Comparison of ENCODE assay signal across 1 cellular context in the genomic region with DNA sequence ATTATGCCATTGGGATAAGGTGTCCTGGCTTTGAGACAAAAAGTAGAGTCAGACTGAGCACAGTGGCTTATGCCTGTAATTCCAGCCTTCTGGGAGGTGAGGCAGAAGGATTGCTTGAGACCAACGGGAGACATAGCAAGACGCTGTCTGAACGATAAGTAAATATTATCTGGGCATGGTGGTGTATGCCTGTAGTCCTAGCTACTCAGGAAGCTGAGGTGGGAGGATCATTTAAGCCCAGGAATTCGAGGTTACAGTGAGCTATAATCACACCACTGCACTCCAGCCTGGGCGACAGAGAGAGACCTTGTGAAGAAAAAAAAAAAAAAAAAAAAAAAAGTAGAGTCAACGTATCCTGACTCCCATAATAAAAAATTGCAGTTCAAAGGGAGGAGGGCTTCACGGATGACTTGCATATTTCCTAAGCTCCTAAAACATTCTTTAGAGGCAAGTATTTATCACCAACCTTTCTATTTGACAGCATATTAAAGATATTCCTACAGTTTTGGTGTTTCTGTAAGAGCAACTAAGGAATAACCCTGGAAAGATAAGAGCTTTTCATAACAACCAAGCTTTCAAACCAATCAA.
TF ChIP-seq lines count a peak whose summit lies in the region.

No MANE protein-coding gene starts in this region.

TF ChIP-seq in K562, 482 proteins besides CTCF, POLR2A, EP300 and RAD21 (continued from another document):
- TF ChIP-seq, protein P1, sequence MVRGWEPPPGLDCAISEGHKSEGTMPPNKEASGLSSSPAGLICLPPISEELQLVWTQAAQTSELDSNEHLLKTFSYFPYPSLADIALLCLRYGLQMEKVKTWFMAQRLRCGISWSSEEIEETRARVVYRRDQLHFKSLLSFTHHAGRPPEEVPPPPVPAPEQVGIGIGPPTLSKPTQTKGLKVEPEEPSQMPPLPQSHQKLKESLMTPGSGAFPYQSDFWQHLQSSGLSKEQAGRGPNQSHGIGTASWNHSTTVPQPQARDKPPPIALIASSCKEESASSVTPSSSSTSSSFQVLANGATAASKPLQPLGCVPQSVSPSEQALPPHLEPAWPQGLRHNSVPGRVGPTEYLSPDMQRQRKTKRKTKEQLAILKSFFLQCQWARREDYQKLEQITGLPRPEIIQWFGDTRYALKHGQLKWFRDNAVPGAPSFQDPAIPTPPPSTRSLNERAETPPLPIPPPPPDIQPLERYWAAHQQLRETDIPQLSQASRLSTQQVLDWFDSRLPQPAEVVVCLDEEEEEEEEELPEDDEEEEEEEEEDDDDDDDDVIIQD (CRISPR knock-in tag; IDR thresholded peaks at IDR 0.05): no peak
- TF ChIP-seq MAFG (tag; conservative IDR thresholded peaks at IDR 0.05): peak; percentile 91
- peak; percentile 56; the same call in 1 of the 2 replicates for TF ChIP-seq ZNF384 (IDR thresholded peaks at IDR 0.05; ENCODE audit: low read depth, low read length)
- TF ChIP-seq, protein P2, sequence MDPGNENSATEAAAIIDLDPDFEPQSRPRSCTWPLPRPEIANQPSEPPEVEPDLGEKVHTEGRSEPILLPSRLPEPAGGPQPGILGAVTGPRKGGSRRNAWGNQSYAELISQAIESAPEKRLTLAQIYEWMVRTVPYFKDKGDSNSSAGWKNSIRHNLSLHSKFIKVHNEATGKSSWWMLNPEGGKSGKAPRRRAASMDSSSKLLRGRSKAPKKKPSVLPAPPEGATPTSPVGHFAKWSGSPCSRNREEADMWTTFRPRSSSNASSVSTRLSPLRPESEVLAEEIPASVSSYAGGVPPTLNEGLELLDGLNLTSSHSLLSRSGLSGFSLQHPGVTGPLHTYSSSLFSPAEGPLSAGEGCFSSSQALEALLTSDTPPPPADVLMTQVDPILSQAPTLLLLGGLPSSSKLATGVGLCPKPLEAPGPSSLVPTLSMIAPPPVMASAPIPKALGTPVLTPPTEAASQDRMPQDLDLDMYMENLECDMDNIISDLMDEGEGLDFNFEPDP (CRISPR knock-in tag; IDR thresholded peaks at IDR 0.05): no peak
- peak; percentile 82 for TF ChIP-seq C11orf30 (IDR thresholded peaks at IDR 0.05; ENCODE audit: low read depth)
- TF ChIP-seq CXXC5 (CRISPR knock-in tag; IDR thresholded peaks at IDR 0.05): peak; percentile 15; the same call in 1 of the 2 replicates
- TF ChIP-seq, protein P3, sequence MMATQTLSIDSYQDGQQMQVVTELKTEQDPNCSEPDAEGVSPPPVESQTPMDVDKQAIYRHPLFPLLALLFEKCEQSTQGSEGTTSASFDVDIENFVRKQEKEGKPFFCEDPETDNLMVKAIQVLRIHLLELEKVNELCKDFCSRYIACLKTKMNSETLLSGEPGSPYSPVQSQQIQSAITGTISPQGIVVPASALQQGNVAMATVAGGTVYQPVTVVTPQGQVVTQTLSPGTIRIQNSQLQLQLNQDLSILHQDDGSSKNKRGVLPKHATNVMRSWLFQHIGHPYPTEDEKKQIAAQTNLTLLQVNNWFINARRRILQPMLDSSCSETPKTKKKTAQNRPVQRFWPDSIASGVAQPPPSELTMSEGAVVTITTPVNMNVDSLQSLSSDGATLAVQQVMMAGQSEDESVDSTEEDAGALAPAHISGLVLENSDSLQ (IDR thresholded peaks at IDR 0.05): no peak
- TF ChIP-seq NFXL1 (CRISPR knock-in tag; IDR thresholded peaks at IDR 0.05): no peak
- TF ChIP-seq NFE2L1 (tag; IDR thresholded peaks at IDR 0.05; ENCODE audit: borderline replicate concordance, low read depth): peak; percentile 69; the same call in 1 of the 2 replicates
- TF ChIP-seq ZNF77 (CRISPR knock-in tag; IDR thresholded peaks at IDR 0.05): no peak
- no peak for TF ChIP-seq NRF1 (conservative IDR thresholded peaks at IDR 0.05 in 1 of 2, IDR thresholded peaks at IDR 0.05 in 1 of 2)
- TF ChIP-seq BRCA1 (IDR thresholded peaks at IDR 0.05): no peak
- no peak for TF ChIP-seq BRCA1 (CRISPR knock-in tag; IDR thresholded peaks at IDR 0.05)
- no peak for TF ChIP-seq ADNP (tag; IDR thresholded peaks at IDR 0.05)
- TF ChIP-seq, protein P4, sequence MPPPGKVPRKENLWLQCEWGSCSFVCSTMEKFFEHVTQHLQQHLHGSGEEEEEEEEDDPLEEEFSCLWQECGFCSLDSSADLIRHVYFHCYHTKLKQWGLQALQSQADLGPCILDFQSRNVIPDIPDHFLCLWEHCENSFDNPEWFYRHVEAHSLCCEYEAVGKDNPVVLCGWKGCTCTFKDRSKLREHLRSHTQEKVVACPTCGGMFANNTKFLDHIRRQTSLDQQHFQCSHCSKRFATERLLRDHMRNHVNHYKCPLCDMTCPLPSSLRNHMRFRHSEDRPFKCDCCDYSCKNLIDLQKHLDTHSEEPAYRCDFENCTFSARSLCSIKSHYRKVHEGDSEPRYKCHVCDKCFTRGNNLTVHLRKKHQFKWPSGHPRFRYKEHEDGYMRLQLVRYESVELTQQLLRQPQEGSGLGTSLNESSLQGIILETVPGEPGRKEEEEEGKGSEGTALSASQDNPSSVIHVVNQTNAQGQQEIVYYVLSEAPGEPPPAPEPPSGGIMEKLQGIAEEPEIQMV (tag; conservative IDR thresholded peaks at IDR 0.05; ENCODE audit: low read depth): no peak
- TF ChIP-seq ZNF124 (CRISPR knock-in tag; IDR thresholded peaks at IDR 0.05): no peak
- TF ChIP-seq NFE2 (IDR thresholded peaks at IDR 0.05; ENCODE audit: low read depth): peak; percentile 75
- peak; percentile 90 for TF ChIP-seq ZNF316 (IDR thresholded peaks at IDR 0.05)
- TF ChIP-seq ZNF57 (CRISPR knock-in tag; IDR thresholded peaks at IDR 0.05): no peak
- TF ChIP-seq, protein P5, sequence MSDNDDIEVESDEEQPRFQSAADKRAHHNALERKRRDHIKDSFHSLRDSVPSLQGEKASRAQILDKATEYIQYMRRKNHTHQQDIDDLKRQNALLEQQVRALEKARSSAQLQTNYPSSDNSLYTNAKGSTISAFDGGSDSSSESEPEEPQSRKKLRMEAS (CRISPR knock-in tag; IDR thresholded peaks at IDR 0.05): no peak
- TF ChIP-seq DNMT1 (IDR thresholded peaks at IDR 0.05): no peak
- no peak for TF ChIP-seq TOE1 (IDR thresholded peaks at IDR 0.05; ENCODE audit: borderline replicate concordance)
- no peak for TF ChIP-seq TOE1 (CRISPR knock-in tag; IDR thresholded peaks at IDR 0.05; ENCODE audit: borderline replicate concordance, low read depth)
- peak; percentile 59; the same call in 1 of the 2 replicates for TF ChIP-seq DPF2 (IDR thresholded peaks at IDR 0.05)
- TF ChIP-seq BRD9 (IDR thresholded peaks at IDR 0.05; ENCODE audit: low read depth, partially characterized antibody): no peak
- TF ChIP-seq, protein P6, sequence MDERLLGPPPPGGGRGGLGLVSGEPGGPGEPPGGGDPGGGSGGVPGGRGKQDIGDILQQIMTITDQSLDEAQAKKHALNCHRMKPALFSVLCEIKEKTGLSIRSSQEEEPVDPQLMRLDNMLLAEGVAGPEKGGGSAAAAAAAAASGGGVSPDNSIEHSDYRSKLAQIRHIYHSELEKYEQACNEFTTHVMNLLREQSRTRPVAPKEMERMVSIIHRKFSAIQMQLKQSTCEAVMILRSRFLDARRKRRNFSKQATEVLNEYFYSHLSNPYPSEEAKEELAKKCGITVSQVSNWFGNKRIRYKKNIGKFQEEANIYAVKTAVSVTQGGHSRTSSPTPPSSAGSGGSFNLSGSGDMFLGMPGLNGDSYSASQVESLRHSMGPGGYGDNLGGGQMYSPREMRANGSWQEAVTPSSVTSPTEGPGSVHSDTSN (CRISPR knock-in tag; IDR thresholded peaks at IDR 0.05; ENCODE audit: low read depth): no peak
- TF ChIP-seq, protein P6 (tag; conservative IDR thresholded peaks at IDR 0.05; ENCODE audit: low read depth): no peak; the same call in 1 of the 2 replicates
- TF ChIP-seq ZNF695 (CRISPR knock-in tag; IDR thresholded peaks at IDR 0.05): no peak
- TF ChIP-seq SMARCE1 (IDR thresholded peaks at IDR 0.05): 0 out of 2 replicates have a peak, but pooled peaks have one; percentile 30
- no peak for TF ChIP-seq ZNF764 (CRISPR knock-in tag; IDR thresholded peaks at IDR 0.05; ENCODE audit: low read depth)
- no peak for TF ChIP-seq RBM17 (IDR thresholded peaks at IDR 0.05; ENCODE audit: borderline replicate concordance, low read depth, low read length)
- TF ChIP-seq, protein P7, sequence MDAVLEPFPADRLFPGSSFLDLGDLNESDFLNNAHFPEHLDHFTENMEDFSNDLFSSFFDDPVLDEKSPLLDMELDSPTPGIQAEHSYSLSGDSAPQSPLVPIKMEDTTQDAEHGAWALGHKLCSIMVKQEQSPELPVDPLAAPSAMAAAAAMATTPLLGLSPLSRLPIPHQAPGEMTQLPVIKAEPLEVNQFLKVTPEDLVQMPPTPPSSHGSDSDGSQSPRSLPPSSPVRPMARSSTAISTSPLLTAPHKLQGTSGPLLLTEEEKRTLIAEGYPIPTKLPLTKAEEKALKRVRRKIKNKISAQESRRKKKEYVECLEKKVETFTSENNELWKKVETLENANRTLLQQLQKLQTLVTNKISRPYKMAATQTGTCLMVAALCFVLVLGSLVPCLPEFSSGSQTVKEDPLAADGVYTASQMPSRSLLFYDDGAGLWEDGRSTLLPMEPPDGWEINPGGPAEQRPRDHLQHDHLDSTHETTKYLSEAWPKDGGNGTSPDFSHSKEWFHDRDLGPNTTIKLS (IDR thresholded peaks at IDR 0.05; ENCODE audit: borderline replicate concordance, low read depth): no peak
